Comparison of ENCODE assay signal across 1 cellular context in the genomic region with DNA sequence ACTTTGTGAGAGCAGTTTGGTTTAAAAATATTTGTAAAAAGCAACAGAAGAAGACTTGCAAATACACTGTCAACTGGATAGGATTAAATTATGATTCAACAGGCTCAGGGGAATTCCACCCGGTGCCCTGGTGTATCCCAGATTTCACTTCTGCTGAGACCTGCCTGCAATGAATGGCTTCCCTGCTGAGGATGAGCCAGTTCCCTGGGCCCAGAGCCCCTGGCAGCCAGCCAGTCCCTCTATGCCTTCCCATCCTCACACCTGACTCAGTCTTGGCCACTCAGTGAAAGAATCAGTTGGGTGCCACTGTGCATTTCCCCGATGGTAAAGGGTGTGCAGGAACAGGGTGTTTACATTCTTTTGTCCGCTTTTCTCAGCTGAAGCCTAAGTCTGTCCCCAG.
TF ChIP-seq lines count a peak whose summit lies in the region.

No MANE protein-coding gene starts in this region.

TF ChIP-seq in A549, 52 proteins besides CTCF, POLR2A, EP300 and RAD21 (continued from another document):
- TF ChIP-seq, protein P1, sequence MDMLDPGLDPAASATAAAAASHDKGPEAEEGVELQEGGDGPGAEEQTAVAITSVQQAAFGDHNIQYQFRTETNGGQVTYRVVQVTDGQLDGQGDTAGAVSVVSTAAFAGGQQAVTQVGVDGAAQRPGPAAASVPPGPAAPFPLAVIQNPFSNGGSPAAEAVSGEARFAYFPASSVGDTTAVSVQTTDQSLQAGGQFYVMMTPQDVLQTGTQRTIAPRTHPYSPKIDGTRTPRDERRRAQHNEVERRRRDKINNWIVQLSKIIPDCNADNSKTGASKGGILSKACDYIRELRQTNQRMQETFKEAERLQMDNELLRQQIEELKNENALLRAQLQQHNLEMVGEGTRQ (IDR thresholded peaks at IDR 0.05): no peak
- TF ChIP-seq HOXA7 (CRISPR knock-in tag; IDR thresholded peaks at IDR 0.05): no peak
- no peak for TF ChIP-seq CBX2 (IDR thresholded peaks at IDR 0.05; ENCODE audit: borderline replicate concordance, low read depth)
- TF ChIP-seq HDAC2 (IDR thresholded peaks at IDR 0.05): no peak
- TF ChIP-seq, protein P2, sequence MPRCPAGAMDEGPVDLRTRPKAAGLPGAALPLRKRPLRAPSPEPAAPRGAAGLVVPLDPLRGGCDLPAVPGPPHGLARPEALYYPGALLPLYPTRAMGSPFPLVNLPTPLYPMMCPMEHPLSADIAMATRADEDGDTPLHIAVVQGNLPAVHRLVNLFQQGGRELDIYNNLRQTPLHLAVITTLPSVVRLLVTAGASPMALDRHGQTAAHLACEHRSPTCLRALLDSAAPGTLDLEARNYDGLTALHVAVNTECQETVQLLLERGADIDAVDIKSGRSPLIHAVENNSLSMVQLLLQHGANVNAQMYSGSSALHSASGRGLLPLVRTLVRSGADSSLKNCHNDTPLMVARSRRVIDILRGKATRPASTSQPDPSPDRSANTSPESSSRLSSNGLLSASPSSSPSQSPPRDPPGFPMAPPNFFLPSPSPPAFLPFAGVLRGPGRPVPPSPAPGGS (IDR thresholded peaks at IDR 0.05): no peak
TF ChIP-seq in A549: peak in this region for 0.
